15 cellular contexts compared by ENCODE assay signal in the genomic region with DNA sequence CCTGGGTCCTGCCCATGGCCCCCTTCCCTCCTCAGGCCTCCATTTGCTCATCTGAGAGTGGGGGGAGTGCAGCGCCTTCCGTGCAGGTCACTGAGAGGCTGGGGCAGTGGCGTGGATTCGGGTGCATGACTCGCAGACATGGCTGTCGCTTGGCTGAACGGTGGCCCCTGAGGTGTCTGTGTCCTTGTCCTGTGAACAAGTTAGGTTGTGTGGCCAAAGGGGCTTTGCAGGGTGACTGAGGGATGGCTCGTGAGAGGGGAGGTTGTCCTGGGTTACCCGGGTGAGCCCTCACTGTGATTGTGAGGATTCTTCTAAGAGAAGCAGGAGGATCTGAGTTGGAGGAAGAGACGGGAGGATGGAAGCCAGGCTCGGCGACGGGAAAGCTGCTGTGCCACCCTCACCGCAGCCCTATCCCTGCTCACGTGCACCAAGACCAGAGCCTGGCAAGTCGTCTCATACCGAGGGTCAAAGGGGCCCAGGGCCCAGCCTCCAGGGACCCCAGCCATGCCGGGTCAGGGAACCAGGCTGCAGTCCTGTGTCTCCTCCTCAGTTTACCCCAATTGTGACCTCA.
DNase-seq lines count a peak whose midpoint lies in the region; ATAC-seq and TF ChIP-seq lines count a peak whose summit lies in the region.
"Had no signal": no experiment of that assay in that cellular context is flagged by ENCODE, and none has a peak within 500 bp of the region (broad histone marks: within the 10 kb centered on the region; RNA-seq: fewer than 3 reads in every experiment).

No MANE protein-coding gene starts in this region.

- no peak overlapping the region for H3K4me3 Mint-ChIP-seq in activated CD4-positive, alpha-beta memory T cell treated with anti-CD3 and anti-CD28 coated beads, Interleukin-2, amount 10 ng/mL, durations not matched to agents 7 days and 5 days
- H3K4me3 Mint-ChIP-seq: effector memory CD8-positive, alpha-beta T cell had no signal

- H3K9me3 ChIP-seq in psoas muscle (no peaks in the 10 kb centered on the region), OCI-LY7 (ENCODE audit: low read length) (no peaks in the 10 kb centered on the region)
- H3K9me3 ChIP-seq: SJSA1 had no signal

- peaks cover 12% of the 10 kb centered on the region for H3K4me1 Mint-ChIP-seq in activated CD4-positive, alpha-beta memory T cell treated with anti-CD3 and anti-CD28 coated beads, Interleukin-2, amount 10 ng/mL, durations not matched to agents 7 days and 5 days

- no peaks in the 10 kb centered on the region for H4K20me1 ChIP-seq in OCI-LY7 (ENCODE audit: insufficient read depth, low read length)

- H3K4me2 ChIP-seq in OCI-LY7 (ENCODE audit: low read length) = no peak overlapping the region

- H3K4me3 ChIP-seq in psoas muscle (no peak overlapping the region), OCI-LY7 (ENCODE audit: low read depth, low read length, poor library complexity, severe bottlenecking) (no peak overlapping the region)
- H3K4me3 ChIP-seq: SJSA1 had no signal

- peaks cover 0 to 26% (median 3%) of the 10 kb centered on the region in 3 donors for H3K27me3 ChIP-seq in psoas muscle (ENCODE audit: insufficient read depth in 3 of 3, low read length in 2 of 3)

- 80 to 82% (median 81%) methylated on average over 18 of the region's 18 CpGs for WGBS in psoas muscle, 3 donors

- ATAC-seq in activated CD4-positive, CD25-positive, alpha-beta regulatory T cell treated with anti-CD3 and anti-CD28 coated beads, Interleukin-2, amount 50 U/mL, for 24 hours = no peak
- ATAC-seq in psoas muscle (no peak), GM18870 (IDR thresholded peaks at IDR 0.05; ENCODE audit: unreplicated experiment) (no peak)
- ATAC-seq: effector memory CD8-positive, alpha-beta T cell; HCT116 had no signal

- H3K9me3 Mint-ChIP-seq in activated CD4-positive, alpha-beta memory T cell treated with anti-CD3 and anti-CD28 coated beads, Interleukin-2, amount 10 ng/mL, durations not matched to agents 7 days and 5 days = no peaks in the 10 kb centered on the region
- H3K9me3 Mint-ChIP-seq: effector memory CD8-positive, alpha-beta T cell had no signal

- H3K36me3 ChIP-seq in psoas muscle (ENCODE audit: insufficient read depth in 1 of 2, low read depth in 1 of 2) = no peaks in the 10 kb centered on the region
- no peaks in the 10 kb centered on the region for H3K36me3 ChIP-seq in OCI-LY7 (ENCODE audit: insufficient read depth, low read length)
- H3K36me3 ChIP-seq: SJSA1 had no signal

- H3K4me1 ChIP-seq in psoas muscle = no peaks in the 10 kb centered on the region
- peaks cover 17% of the 10 kb centered on the region for H3K4me1 ChIP-seq in OCI-LY7 (ENCODE audit: insufficient read depth, low read length, poor library complexity, severe bottlenecking)
- H3K4me1 ChIP-seq: SJSA1 had no signal

- POLR2A ChIA-PET in activated CD4-positive, alpha-beta memory T cell treated with anti-CD3 and anti-CD28 coated beads, Interleukin-2, amount 10 ng/mL, durations not matched to agents 7 days and 5 days (lab: Charles Lee) = no interaction called here
- POLR2A ChIA-PET in OCI-LY7 (lab: Charles Lee) = interaction anchor here (0.6 kb wide), 1 partner anchor 626 kb away, joined by 3 read pairs; no protein-coding TSS in a partner anchor

- TF ChIP-seq CTCF in psoas muscle (IDR thresholded peaks at IDR 0.05) (no peak), OCI-LY7 (conservative IDR thresholded peaks at IDR 0.05; ENCODE audit: low read length) (no peak)

- H3K27ac Mint-ChIP-seq in activated CD4-positive, alpha-beta memory T cell treated with anti-CD3 and anti-CD28 coated beads, Interleukin-2, amount 10 ng/mL, durations not matched to agents 7 days and 5 days = no peak overlapping the region
- H3K27ac Mint-ChIP-seq: effector memory CD8-positive, alpha-beta T cell had no signal

- CTCF ChIA-PET in activated CD4-positive, alpha-beta memory T cell treated with anti-CD3 and anti-CD28 coated beads, Interleukin-2, amount 10 ng/mL, durations not matched to agents 7 days and 5 days (lab: Charles Lee) = no interaction called here
- CTCF ChIA-PET in OCI-LY7 (lab: Charles Lee; ENCODE audit: unreplicated experiment) = no interaction called here

- no peaks in the 10 kb centered on the region for H3K27me3 Mint-ChIP-seq in activated CD4-positive, alpha-beta memory T cell treated with anti-CD3 and anti-CD28 coated beads, Interleukin-2, amount 10 ng/mL, durations not matched to agents 7 days and 5 days

- intact Hi-C loops in psoas muscle (cut with DNase I) (loop anchor here in 1 of 2 donors (5.0 kb wide), 1 partner anchor 92 kb away; no protein-coding TSS in a partner anchor), OCI-LY7 (cut with micrococcal nuclease; ENCODE audit: unreplicated experiment) (no loop called here)

- no peaks in the 10 kb centered on the region for H3K36me3 Mint-ChIP-seq in activated CD4-positive, alpha-beta memory T cell treated with anti-CD3 and anti-CD28 coated beads, Interleukin-2, amount 10 ng/mL, durations not matched to agents 7 days and 5 days (ENCODE audit: low read depth)

- H3K27ac ChIP-seq in psoas muscle (no peak overlapping the region), OCI-LY7 (ENCODE audit: low read depth, low read length, poor library complexity, severe bottlenecking) (no peak overlapping the region)
- H3K27ac ChIP-seq: SJSA1 had no signal

- DNase-seq in activated CD4-positive, CD25-positive, alpha-beta regulatory T cell treated with anti-CD3 and anti-CD28 coated beads, Interleukin-2, amount 50 U/mL, for 72 hours = peak; percentile 27
- DNase-seq in activated CD4-positive, alpha-beta memory T cell treated with anti-CD3 and anti-CD28 coated beads, Interleukin-2, amount 10 ng/mL, durations not matched to agents 7 days and 5 days = peak; percentile 10
- peak; percentile 50 for DNase-seq in islet precursor cell
- DNase-seq in psoas muscle = peak; percentile 13 to 39
- no peak for DNase-seq in OCI-LY7 (ENCODE audit: low spot score)
- DNase-seq in retina = no peak
- DNase-seq: foreskin fibroblast, MM.1S, NCI-H2107, substantia nigra had no signal

- H3K9me2 ChIP-seq in OCI-LY7 (ENCODE audit: insufficient read depth, low read length) = no peaks in the 10 kb centered on the region

- no TSS peak for BruUV-seq in OCI-LY7 (replicated peaks; lab: Mats Ljungman, UMichigan)

- no peak overlapping the region for H2AFZ ChIP-seq in OCI-LY7 (ENCODE audit: low read length)

- H3K79me2 ChIP-seq in OCI-LY7 (ENCODE audit: insufficient read depth, low read depth, low read length) = no peaks in the 10 kb centered on the region

Comparison
In these comparisons a context has a peak if more than half of its experiments do, and no peak if none do; other contexts are left out.
1. DNase-seq: peak in activated CD4-positive, CD25-positive, alpha-beta regulatory T cell treated with anti-CD3 and anti-CD28 coated beads, Interleukin-2, amount 50 U/mL, for 72 hours (single experiment), activated CD4-positive, alpha-beta memory T cell treated with anti-CD3 and anti-CD28 coated beads, Interleukin-2, amount 10 ng/mL, durations not matched to agents 7 days and 5 days (single experiment), islet precursor cell (single experiment) and psoas muscle (2 of 2); none in OCI-LY7 (single experiment) and retina (single experiment).